In the genomic region with DNA sequence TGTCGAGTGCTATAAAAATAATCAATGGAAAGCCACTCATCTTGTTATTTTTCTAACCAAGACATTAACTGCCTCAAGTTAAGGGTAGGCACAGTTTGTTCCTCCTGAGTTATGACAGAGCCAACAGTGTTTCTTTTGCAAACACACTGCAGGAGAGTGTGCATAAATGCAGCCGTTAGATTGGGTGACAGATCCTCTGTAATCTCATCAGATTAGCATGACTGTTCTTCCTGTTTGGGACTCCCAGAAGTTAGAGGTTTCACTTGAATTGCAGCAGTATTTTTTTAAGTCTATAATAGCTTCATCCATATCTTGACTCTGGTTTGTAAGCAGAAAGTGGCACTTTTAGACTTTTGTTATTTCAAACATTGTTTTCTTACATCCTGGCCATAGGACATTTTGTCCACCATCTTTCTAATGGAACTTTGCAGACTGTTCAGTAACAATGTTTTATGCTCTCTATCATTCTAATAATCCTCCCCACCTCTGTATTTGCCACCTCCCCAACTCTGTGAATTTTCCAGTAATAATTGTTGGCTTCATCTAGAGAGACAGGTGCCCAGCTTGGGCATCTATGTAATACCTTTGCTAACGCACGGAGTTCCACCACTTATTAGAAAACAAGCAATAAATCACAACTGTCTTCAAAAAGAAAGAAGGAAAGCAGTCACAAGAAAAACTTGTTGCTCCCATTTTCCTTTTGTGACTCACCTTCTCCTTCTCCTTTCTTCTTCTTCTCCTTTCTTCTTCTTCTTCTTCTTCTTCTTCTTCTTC, we compare ENCODE assay signal across 25 cellular contexts.
"Had no signal": no experiment of that assay in that cellular context is flagged by ENCODE, and none has a peak within 500 bp of the region (broad histone marks: within the 10 kb centered on the region; RNA-seq: fewer than 3 reads in every experiment).

No MANE protein-coding gene starts in this region.

- H3K27me3 Mint-ChIP-seq: activated CD4-positive, alpha-beta T cell treated with anti-CD3 and anti-CD28 coated beads for 36 hours; activated CD8-positive, alpha-beta T cell treated with anti-CD3 and anti-CD28 coated beads for 36 hours; activated naive CD4-positive, alpha-beta T cell treated with anti-CD3 and anti-CD28 coated beads, Interleukin-2, amount 10 ng/mL, durations not matched to agents 7 days and 5 days; activated naive CD8-positive, alpha-beta T cell treated with anti-CD3 and anti-CD28 coated beads for 36 hours had no signal

- H3K4me3 Mint-ChIP-seq: activated CD4-positive, alpha-beta T cell treated with anti-CD3 and anti-CD28 coated beads for 36 hours; activated CD8-positive, alpha-beta T cell treated with anti-CD3 and anti-CD28 coated beads for 36 hours; activated naive CD4-positive, alpha-beta T cell treated with anti-CD3 and anti-CD28 coated beads, Interleukin-2, amount 10 ng/mL, durations not matched to agents 7 days and 5 days; activated naive CD8-positive, alpha-beta T cell treated with anti-CD3 and anti-CD28 coated beads for 36 hours; activated T-cell treated with anti-CD3 and anti-CD28 coated beads, Interleukin-2, amount 50 U/mL, for 72 hours had no signal

- H3K36me3 Mint-ChIP-seq: activated naive CD4-positive, alpha-beta T cell treated with anti-CD3 and anti-CD28 coated beads, Interleukin-2, amount 10 ng/mL, durations not matched to agents 7 days and 5 days; activated naive CD8-positive, alpha-beta T cell treated with anti-CD3 and anti-CD28 coated beads for 36 hours had no signal

- H3K27ac Mint-ChIP-seq: activated CD4-positive, alpha-beta T cell treated with anti-CD3 and anti-CD28 coated beads for 36 hours; activated CD8-positive, alpha-beta T cell treated with anti-CD3 and anti-CD28 coated beads for 36 hours; activated naive CD4-positive, alpha-beta T cell treated with anti-CD3 and anti-CD28 coated beads, Interleukin-2, amount 10 ng/mL, durations not matched to agents 7 days and 5 days; activated naive CD8-positive, alpha-beta T cell treated with anti-CD3 and anti-CD28 coated beads for 36 hours; activated T-cell treated with anti-CD3 and anti-CD28 coated beads, Interleukin-2, amount 50 U/mL, for 72 hours; activated T-helper 2 cell treated with anti-CD3 and anti-CD28 coated beads, Interferon-gamma antibody, Interleukin-2, Interleukin-4, amounts not matched to agents 10 μg/mL and 5 μg/mL and 100 μg/mL, durations not matched to agents 14 hours and 24 hours and 36 hours had no signal

- H3K4me3 ChIP-seq: breast epithelium, colonic mucosa, SK-N-MC had no signal

- H3K4me1 Mint-ChIP-seq: activated CD4-positive, alpha-beta T cell treated with anti-CD3 and anti-CD28 coated beads for 36 hours; activated naive CD4-positive, alpha-beta T cell treated with anti-CD3 and anti-CD28 coated beads, Interleukin-2, amount 10 ng/mL, durations not matched to agents 7 days and 5 days; activated naive CD8-positive, alpha-beta T cell treated with anti-CD3 and anti-CD28 coated beads for 36 hours had no signal

- H3K27me3 ChIP-seq: breast epithelium, colonic mucosa had no signal

- ATAC-seq: activated CD4-positive, alpha-beta T cell treated with anti-CD3 and anti-CD28 coated beads for 36 hours; activated CD8-positive, alpha-beta T cell treated with anti-CD3 and anti-CD28 coated beads for 36 hours; activated T-cell treated with anti-CD3 and anti-CD28 coated beads, Interleukin-2, amount 50 U/mL, for 72 hours had no signal

- DNase-seq: activated CD4-positive, alpha-beta T cell treated with anti-CD3 and anti-CD28 coated beads for 36 hours; activated CD4-positive, alpha-beta T cell treated with anti-CD3 and anti-CD28 coated beads, Interleukin-2, amount 50 U/mL, for 1 hour; activated CD8-positive, alpha-beta memory T cell treated with anti-CD3 and anti-CD28 coated beads, Interleukin-2, amount 50 U/mL, for 4 hours; activated CD8-positive, alpha-beta T cell treated with anti-CD3 and anti-CD28 coated beads for 36 hours; activated gamma-delta T cell treated with Interleukin-2 at 50 U/mL for 16 hours; activated naive CD4-positive, alpha-beta T cell treated with anti-CD3 and anti-CD28 coated beads, Interleukin-2, amount 10 ng/mL, durations not matched to agents 7 days and 5 days; activated naive CD8-positive, alpha-beta T cell treated with anti-CD3 and anti-CD28 coated beads for 36 hours; activated T-cell treated with anti-CD3 and anti-CD28 coated beads, Interleukin-2, amount 50 U/mL, for 72 hours; caudate nucleus; colonic mucosa; Kasumi-1; KBM-7; MV-4-11; NCI-H1092 treated with DMSO at 0.1 percent for 48 hours; NCI-H1417 treated with DMSO at 0.1 percent for 48 hours; NCI-H1694; NCI-H2029 treated with DMSO at 0.1 percent for 48 hours; NCI-H345; NCI-H510A; NCI-H526 treated with DMSO at 0.1 percent for 48 hours; SIG-M5; T-helper 1 cell had no signal

- H3K36me3 ChIP-seq: breast epithelium, colonic mucosa had no signal

- H3K27ac ChIP-seq: breast epithelium, colonic mucosa, SK-N-MC had no signal

- H3K9me3 ChIP-seq: breast epithelium, colonic mucosa had no signal

- H3K4me1 ChIP-seq: breast epithelium, colonic mucosa had no signal
